In genomic region chr2:73702852-73703251, GRCh38 we compare ENCODE assay signal across 7 cellular contexts. TPM values are rescaled to one million over a fixed set of nuclear protein-coding genes. Genes with fewer than 3 reads are reported as not detected.
DNase-seq lines count a peak whose midpoint lies in the region; ATAC-seq, FAIRE-seq and TF ChIP-seq lines count a peak whose summit lies in the region.
"Not testable (repeated sequence)": the region's sequence is repeated elsewhere in the genome, so short reads cannot be mapped to it uniquely, and the experiment has no call there.

No MANE protein-coding gene starts in this region.

- TF ChIP-seq CTCF in fibroblast of pulmonary artery (IDR thresholded peaks at IDR 0.05; ENCODE audit: low read length, missing control alignments); nephron (IDR thresholded peaks at IDR 0.05; ENCODE audit: unreplicated experiment in 3 of 3): not testable (repeated sequence)

- not testable (repeated sequence) for H3K27ac ChIP-seq in right cardiac atrium (ENCODE audit: low read length)

- peaks cover 14% of the 10 kb centered on the region for H3K27me3 Mint-ChIP-seq in nephron (ENCODE audit: low read depth)

- H3K4me1 ChIP-seq in right cardiac atrium (ENCODE audit: control insufficient read depth, insufficient read depth, low read length): not testable (repeated sequence)

- intact Hi-C loops in right cardiac atrium (cut with DNase I): not testable (repeated sequence)

- ATAC-seq in right cardiac atrium (peak; percentile 56 to 60), left lobe of liver (peak; percentile 5)

- H3K9me3 ChIP-seq in right cardiac atrium (ENCODE audit: control insufficient read depth, low read length): not testable (repeated sequence)

- FAIRE-seq in HTR-8/SVneo (lab: Jason Lieb, UNC) (peak; percentile 63), urothelium cell line (lab: Jason Lieb, UNC) (peak; percentile 82)

- H3K36me3 Mint-ChIP-seq in nephron (ENCODE audit: low read depth): not testable (repeated sequence)

- H3K27me3 ChIP-seq in right cardiac atrium (ENCODE audit: control insufficient read depth, insufficient read depth): not testable (repeated sequence)

- DNase-seq in HTR-8/SVneo (ENCODE audit: insufficient read length, low spot score); right cardiac atrium; left lobe of liver (ENCODE audit: low spot score); urothelium cell line (ENCODE audit: low spot score): not testable (repeated sequence)
- peak; percentile 71 for DNase-seq in dermis blood vessel endothelial cell
- DNase-seq in fibroblast of pulmonary artery (ENCODE audit: low read depth): peak; percentile 61

- 13% methylated on average over 1 of the region's 1 CpG for WGBS in right cardiac atrium

- not testable (repeated sequence) for H3K4me1 Mint-ChIP-seq in nephron

- H3K4me3 Mint-ChIP-seq in nephron: not testable (repeated sequence)

- H3K4me3 ChIP-seq in fibroblast of pulmonary artery (replicated peaks; ENCODE audit: low read depth, low read length); right cardiac atrium (ENCODE audit: low read length): not testable (repeated sequence)

- H3K27ac Mint-ChIP-seq in nephron: peak overlapping the region; percentile 44 to 93 (median 74)

- not testable (repeated sequence) for H3K9me3 Mint-ChIP-seq in nephron

RNA-seq across cellular contexts. Expression of gene TPRKB, which starts 34.3 kb away (rescaled TPM):
- total RNA-seq in dermis blood vessel endothelial cell (29.8 and 45.9 TPM in 2 replicates), right cardiac atrium (10 to 100 TPM; 19.2 to 30.2 (median 26.2) TPM), left lobe of liver (8.6 TPM)
- polyA plus RNA-seq in right cardiac atrium: 74.1 TPM
